Comparison of ENCODE assay signal across 30 cellular contexts in the genomic region with DNA sequence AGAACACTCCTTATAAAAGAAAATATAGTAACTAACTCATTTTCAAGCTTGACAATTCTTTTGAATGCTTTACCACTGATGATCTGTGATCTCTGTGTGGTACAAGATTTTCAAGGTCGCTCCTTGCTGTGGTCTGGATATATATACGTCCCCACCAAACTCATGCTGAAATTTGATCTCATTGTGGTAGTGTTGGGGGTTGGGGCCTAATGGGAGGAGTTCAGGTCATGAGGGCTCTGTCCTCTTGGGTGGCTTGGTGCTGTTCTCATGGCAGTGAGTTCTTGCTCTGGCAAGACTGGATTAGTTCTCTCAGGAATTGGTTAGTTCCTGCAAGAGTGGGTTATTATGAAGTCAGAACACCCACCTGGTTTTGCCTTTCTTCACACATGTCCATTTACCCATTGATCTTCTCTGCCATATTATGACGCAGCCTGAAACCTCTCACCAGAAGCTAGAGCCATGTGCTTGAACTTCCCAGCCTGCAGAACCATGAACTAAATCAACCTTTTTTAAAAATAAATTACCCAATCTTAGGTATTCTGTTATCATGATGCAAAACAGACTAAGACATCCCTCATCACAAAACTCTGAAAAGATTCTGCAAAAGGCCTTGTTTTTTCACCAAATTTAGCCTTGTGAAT. TPM values are rescaled to one million over a fixed set of nuclear protein-coding genes. Genes with fewer than 3 reads are reported as not detected.
"Had no signal": no experiment of that assay in that cellular context is flagged by ENCODE, and none has a peak within 500 bp of the region (broad histone marks: within the 10 kb centered on the region; RNA-seq: fewer than 3 reads in every experiment).

No MANE protein-coding gene starts in this region.

- H3K27me3 ChIP-seq: dorsolateral prefrontal cortex, gastrocnemius medialis, left lung, pancreas, suprapubic skin, transverse colon, upper lobe of right lung, uterus had no signal

- H3K9me3 ChIP-seq: gastrocnemius medialis, pancreas, suprapubic skin, transverse colon, upper lobe of right lung, uterus had no signal

- H3K27ac ChIP-seq: gastrocnemius medialis, pancreas, suprapubic skin, transverse colon had no signal

- H3K4me1 Mint-ChIP-seq: stimulated activated naive CD8-positive, alpha-beta T cell treated with anti-CD3 and anti-CD28 coated beads, Interleukin-15, amount 100 ng/mL, for 72 hours had no signal

- H3K4me3 ChIP-seq: dorsolateral prefrontal cortex, gastrocnemius medialis, left lung, pancreas, smooth muscle cell, suprapubic skin, transverse colon, upper lobe of right lung, uterus had no signal

- H3K36me3 ChIP-seq: gastrocnemius medialis, left lung, pancreas, transverse colon, upper lobe of right lung, uterus had no signal

- ATAC-seq: gastrocnemius medialis; left lung; natural killer cell; pancreas; sciatic nerve; stimulated activated naive CD8-positive, alpha-beta T cell treated with anti-CD3 and anti-CD28 coated beads, Interleukin-15, amount 100 ng/mL, for 72 hours; upper lobe of right lung had no signal

- H3K4me3 Mint-ChIP-seq: natural killer cell; stimulated activated naive CD8-positive, alpha-beta T cell treated with anti-CD3 and anti-CD28 coated beads, Interleukin-15, amount 100 ng/mL, for 72 hours had no signal

- H3K4me2 ChIP-seq: smooth muscle cell had no signal

- H3K27ac Mint-ChIP-seq: natural killer cell; stimulated activated naive CD8-positive, alpha-beta T cell treated with anti-CD3 and anti-CD28 coated beads, Interleukin-15, amount 100 ng/mL, for 72 hours had no signal

- DNase-seq: dorsolateral prefrontal cortex; effector CD4-positive, alpha-beta T cell; foreskin fibroblast; gastrocnemius medialis; head of caudate nucleus; kidney; left lung; mammary epithelial cell; natural killer cell; occipital lobe; pancreas; stimulated activated CD4-positive, alpha-beta T cell treated with anti-CD3 and anti-CD28 coated beads, Interleukin-12 subunit alpha, Interleukin-12 subunit beta, amount 100 ng/mL, for 4 hours; stimulated activated CD4-positive, alpha-beta T cell treated with anti-CD3 and anti-CD28 coated beads, Interleukin-1b, Interleukin-23, amount 100 ng/mL, for 48 hours; stimulated activated CD4-positive, alpha-beta T cell treated with anti-CD3 and anti-CD28 coated beads, Interleukin-4, amount 100 ng/mL, for 1 hour; stimulated activated CD8-positive, alpha-beta memory T cell treated with anti-CD3 and anti-CD28 coated beads, Interleukin-4, amount 100 ng/mL, for 48 hours; stimulated activated naive CD4-positive, alpha-beta T cell; stimulated activated naive CD8-positive, alpha-beta T cell treated with anti-CD3 and anti-CD28 coated beads, Interleukin-15, amount 100 ng/mL, for 72 hours; transverse colon; upper lobe of right lung; uterus had no signal

- H3K4me1 ChIP-seq: gastrocnemius medialis, suprapubic skin had no signal

- H3K27me3 Mint-ChIP-seq: stimulated activated naive CD8-positive, alpha-beta T cell treated with anti-CD3 and anti-CD28 coated beads, Interleukin-15, amount 100 ng/mL, for 72 hours had no signal

RNA-seq across cellular contexts. Expression of a gene that starts 28.3 kb away (rescaled TPM):
- total RNA-seq: dorsolateral prefrontal cortex, gastrocnemius medialis, glomerular endothelial cell, kidney, lower leg skin, mammary epithelial cell, mononuclear cell, natural killer cell, occipital lobe, pancreas, posterior vena cava, sciatic nerve, smooth muscle cell, suprapubic skin, transverse colon, upper lobe of right lung had no signal
- polyA plus RNA-seq: esophagus, mammary epithelial cell, neural cell, pancreas, smooth muscle cell, thymus had no signal
